ENCODE assay signal across 35 cellular contexts in genomic region chr1:185497177-185497576, GRCh38.
"Had no signal": no experiment of that assay in that cellular context is flagged by ENCODE, and none has a peak within 500 bp of the region (broad histone marks: within the 10 kb centered on the region; RNA-seq: fewer than 3 reads in every experiment).

No MANE protein-coding gene starts in this region.

- H3K27me3 ChIP-seq: adrenal gland, body of pancreas, cardiac muscle cell had no signal

- H3K9me3 ChIP-seq: adrenal gland, body of pancreas had no signal

- H3K27ac ChIP-seq: adrenal gland, body of pancreas, cardiac muscle cell, WERI-Rb-1 had no signal

- DNase-seq: activated CD4-positive, alpha-beta memory T cell treated with anti-CD3 and anti-CD28 coated beads, Interleukin-2, amount 10 ng/mL, durations not matched to agents 7 days and 5 days; activated CD4-positive, alpha-beta T cell treated with anti-CD3 and anti-CD28 coated beads for 1 hour; activated CD4-positive, alpha-beta T cell treated with anti-CD3 and anti-CD28 coated beads for 36 hours; activated CD4-positive, alpha-beta T cell treated with anti-CD3 and anti-CD28 coated beads for 48 hours; activated CD4-positive, alpha-beta T cell treated with anti-CD3 and anti-CD28 coated beads, Interleukin-2, amount 10 ng/mL, durations not matched to agents 7 days and 5 days; activated CD4-positive, alpha-beta T cell treated with anti-CD3 and anti-CD28 coated beads, Interleukin-2, amount 50 U/mL, for 48 hours; activated CD4-positive, CD25-positive, alpha-beta regulatory T cell; activated CD8-positive, alpha-beta memory T cell treated with anti-CD3 and anti-CD28 coated beads for 24 hours; activated CD8-positive, alpha-beta memory T cell treated with anti-CD3 and anti-CD28 coated beads, Interleukin-2, amount 10 ng/mL, durations not matched to agents 7 days and 5 days; activated CD8-positive, alpha-beta memory T cell treated with anti-CD3 and anti-CD28 coated beads, Interleukin-2, amount 50 U/mL, for 48 hours; activated CD8-positive, alpha-beta T cell treated with anti-CD3 and anti-CD28 coated beads, Interleukin-2, amount 10 ng/mL, durations not matched to agents 7 days and 5 days; activated effector memory CD4-positive, alpha-beta T cell treated with anti-CD3 and anti-CD28 coated beads, Interleukin-2, amount 50 U/mL, for 16 hours; activated gamma-delta T cell treated with Interleukin-2 at 50 U/mL for 16 hours; activated naive CD4-positive, alpha-beta T cell; activated naive CD4-positive, alpha-beta T cell treated with anti-CD3 and anti-CD28 coated beads for 36 hours; activated naive CD4-positive, alpha-beta T cell treated with anti-CD3 and anti-CD28 coated beads, Interleukin-2, amount 50 U/mL, for 16 hours; activated naive CD8-positive, alpha-beta T cell treated with anti-CD3 and anti-CD28 coated beads for 36 hours; activated T-cell treated with anti-CD3 and anti-CD28 coated beads, Interleukin-2, amount 50 U/mL, for 24 hours; activated T-cell treated with anti-CD3 and anti-CD28 coated beads, Interleukin-2, amount 50 U/mL, for 48 hours; adrenal gland; amniotic stem cell; aorta; body of pancreas; caudate nucleus; cerebellar nuclear complex; T-helper 1 cell; T-helper 2 cell; T-helper 9 cell; WERI-Rb-1 had no signal

- FAIRE-seq: astrocyte, bronchial epithelial cell had no signal

- H3K4me3 ChIP-seq: adrenal gland, body of pancreas, cardiac muscle cell had no signal

- ATAC-seq: activated CD4-positive, alpha-beta T cell treated with anti-CD3 and anti-CD28 coated beads for 36 hours; activated CD4-positive, CD25-positive, alpha-beta regulatory T cell treated with anti-CD3 and anti-CD28 coated beads, Interleukin-2, amount 50 U/mL, for 24 hours; activated CD8-positive, alpha-beta memory T cell treated with anti-CD3 and anti-CD28 coated beads, Interleukin-2, amount 10 ng/mL, durations not matched to agents 7 days and 5 days; activated CD8-positive, alpha-beta T cell treated with anti-CD3 and anti-CD28 coated beads, Interleukin-2, amount 10 ng/mL, durations not matched to agents 7 days and 5 days; activated naive CD4-positive, alpha-beta T cell treated with anti-CD3 and anti-CD28 coated beads, Interleukin-2, amount 50 U/mL, for 72 hours; body of pancreas; WTC11 had no signal

- H3K4me1 ChIP-seq: adrenal gland, body of pancreas had no signal

- H3K36me3 ChIP-seq: adrenal gland, cardiac muscle cell, WERI-Rb-1 had no signal
